10 cellular contexts compared by ENCODE assay signal in genomic region chr5:80182802-80183645, GRCh38.
DNase-seq lines count a peak whose midpoint lies in the region; ATAC-seq and TF ChIP-seq lines count a peak whose summit lies in the region.
"Had no signal": no experiment of that assay in that cellular context is flagged by ENCODE, and none has a peak within 500 bp of the region (broad histone marks: within the 10 kb centered on the region; RNA-seq: fewer than 3 reads in every experiment).

No MANE protein-coding gene starts in this region.

- intact Hi-C loops in breast epithelium (cut with DNase I; ENCODE audit: low total_unique reads) = no loop called here
- intact Hi-C loops in MCF 10A (cut with micrococcal nuclease) = no loop called here
- intact Hi-C loops in transverse colon (cut with DNase I; ENCODE audit: low total_unique reads) = no loop called here

- H3K4me3 ChIP-seq in breast epithelium = no peak overlapping the region
- peak overlapping the region; percentile 22 for H3K4me3 ChIP-seq in iPS-18a (ENCODE audit: low read length)
- no peak overlapping the region for H3K4me3 ChIP-seq in transverse colon

- in situ Hi-C loops in transverse colon (cut with MboI; ENCODE audit: low pct_ligation_motif_present in 1 of 4, low pct_unique_long_range_greater_than_20kb in 1 of 4, low sequenced_read_pairs in 3 of 4) = no loop called here

- DNase-seq in breast epithelium (ENCODE audit: low spot score in 2 of 2) (no peak), MCF 10A (ENCODE audit: unreplicated experiment) (no peak), WTC11 (ENCODE audit: low spot score) (peak; percentile 34), transverse colon (peak; percentile 26), epidermal melanocyte (ENCODE audit: insufficient read length, low spot score) (no peak), NCI-H1436 treated with DMSO at 0.1 percent for 48 hours (lab: John Stamatoyannopoulos, UW) (no peak)
- DNase-seq in NK-92 treated with Interleukin-12 subunit alpha and Interleukin-12 subunit beta, amount 100 ng/mL, for 24 hours (lab: John Stamatoyannopoulos, UW) = no peak
- DNase-seq: mesenchymal stem cell, NCI-H510A had no signal

- POLR2A ChIA-PET in MCF 10A (lab: Yijun Ruan, JAX) (interaction anchor here (1.1 to 2.6 kb wide), 2 partner anchors 64 to 72 kb away, joined by 7 to 12 read pairs; partner anchors contain the start of gene SERINC5), WTC11 (lab: Charles Lee) (interaction anchor here (5.4 to 5.6 kb wide), 2 partner anchors 72 to 75 kb away, joined by 35 to 37 read pairs; partner anchors contain the start of gene SERINC5)

- ATAC-seq in WTC11 = peak; percentile 56

- TF ChIP-seq POLR2A in breast epithelium (IDR thresholded peaks at IDR 0.05) (no peak), transverse colon (IDR thresholded peaks at IDR 0.05) (no peak)

- H3K36me3 ChIP-seq in breast epithelium (no peaks in the 10 kb centered on the region), iPS-18a (ENCODE audit: control insufficient read depth, low read depth, low read length) (no peaks in the 10 kb centered on the region), transverse colon (no peaks in the 10 kb centered on the region)

- WGBS in transverse colon (ENCODE audit: low coverage in 1 of 2), 2 donors = 52 to 60% methylated on average over 6 to 7 of the region's 7 CpGs

- CTCF ChIA-PET in MCF 10A (lab: Yijun Ruan, JAX) = interaction anchor here (0.6 to 1.0 kb wide), 3 partner anchors 74 to 671 kb away, joined by 3 to 4 read pairs (median 3); no protein-coding TSS in a partner anchor
- CTCF ChIA-PET in WTC11 (lab: Charles Lee) = interaction anchor here (0.9 kb wide), 1 partner anchor 124 kb away, joined by 5 read pairs; no protein-coding TSS in a partner anchor

- peaks cover 12% of the 10 kb centered on the region for H3K36me3 Mint-ChIP-seq in MCF 10A (ENCODE audit: insufficient read depth, unreplicated experiment)
- H3K36me3 Mint-ChIP-seq in WTC11 = peaks cover 6% of the 10 kb centered on the region

- H3K27ac ChIP-seq in breast epithelium = peak overlapping the region; percentile 20 to 60
- H3K27ac ChIP-seq in iPS-18a (ENCODE audit: low read length) = peak overlapping the region; percentile 91
- H3K27ac ChIP-seq in transverse colon = peak overlapping the region; percentile 73 to 85 (median 78)

- H3K9me3 Mint-ChIP-seq in MCF 10A (ENCODE audit: unreplicated experiment) (no peaks in the 10 kb centered on the region), WTC11 (no peaks in the 10 kb centered on the region)

- H3K27ac Mint-ChIP-seq in MCF 10A (ENCODE audit: low read depth, unreplicated experiment) = no peak overlapping the region
- H3K27ac Mint-ChIP-seq in WTC11 = peak overlapping the region; percentile 98

- H3K4me1 Mint-ChIP-seq in MCF 10A (ENCODE audit: insufficient read depth, unreplicated experiment) = peaks cover 23% of the 10 kb centered on the region
- peaks cover 86% of the 10 kb centered on the region for H3K4me1 Mint-ChIP-seq in WTC11

- H3K9ac ChIP-seq in iPS-18a (ENCODE audit: low read length) = peak overlapping the region; percentile 39

- no TSS peak for BruUV-seq in MCF 10A (replicated peaks; lab: Mats Ljungman, UMichigan)

- TF ChIP-seq CTCF in breast epithelium (IDR thresholded peaks at IDR 0.05) (no peak), MCF 10A (IDR thresholded peaks at IDR 0.05; ENCODE audit: unreplicated experiment) (no peak), WTC11 (IDR thresholded peaks at IDR 0.05) (no peak), transverse colon (IDR thresholded peaks at IDR 0.05) (no peak)

- no peak for TF ChIP-seq EP300 in transverse colon (IDR thresholded peaks at IDR 0.05; ENCODE audit: low read depth)

- H3K9me3 ChIP-seq in breast epithelium = no peaks in the 10 kb centered on the region
- H3K9me3 ChIP-seq in iPS-18a (ENCODE audit: control insufficient read depth, low read depth, low read length) = no peaks in the 10 kb centered on the region
- H3K9me3 ChIP-seq in transverse colon = no peaks in the 10 kb centered on the region

- H3K4me1 ChIP-seq in breast epithelium (peaks cover 0 to 32% of the 10 kb centered on the region in 2 donors), iPS-18a (ENCODE audit: control insufficient read depth, low read depth, low read length) (peaks cover 61% of the 10 kb centered on the region), transverse colon (peaks cover 19 to 84% (median 64%) of the 10 kb centered on the region in 4 donors)

- H3K27me3 ChIP-seq in breast epithelium (no peaks in the 10 kb centered on the region), iPS-18a (ENCODE audit: control insufficient read depth, insufficient read depth, low read length) (no peaks in the 10 kb centered on the region), transverse colon (no peaks in the 10 kb centered on the region)

- H3K27me3 Mint-ChIP-seq in MCF 10A (ENCODE audit: insufficient read depth, unreplicated experiment) (no peaks in the 10 kb centered on the region), WTC11 (ENCODE audit: low read depth) (no peaks in the 10 kb centered on the region; the same call in 1 of the 2 replicates)

- H3K4me3 Mint-ChIP-seq in MCF 10A (ENCODE audit: unreplicated experiment) = no peak overlapping the region
- peak overlapping the region; percentile 39; the same call in 1 of the 2 replicates for H3K4me3 Mint-ChIP-seq in WTC11

TF ChIP-seq in WTC11, 78 proteins besides CTCF, POLR2A, EP300 and RAD21:
- TF ChIP-seq MYBL2 (CRISPR knock-in tag; IDR thresholded peaks at IDR 0.05) = no peak
- no peak for TF ChIP-seq MLX (CRISPR knock-in tag; IDR thresholded peaks at IDR 0.05)
- TF ChIP-seq JAZF1 (CRISPR knock-in tag; IDR thresholded peaks at IDR 0.05) = no peak
- no peak for TF ChIP-seq PRDM15 (CRISPR knock-in tag; IDR thresholded peaks at IDR 0.05)
- 0 out of 2 replicates have a peak, but pooled peaks have one; percentile 32 for TF ChIP-seq AR (CRISPR knock-in tag; IDR thresholded peaks at IDR 0.05)

Comparison
In these comparisons a context has a peak if more than half of its experiments do, and no peak if none do; other contexts are left out.
1. DNase-seq: peak in WTC11 (single experiment) and transverse colon (single experiment); none in breast epithelium (0 of 2), MCF 10A (single experiment), epidermal melanocyte (single experiment), NK-92 treated with Interleukin-12 subunit alpha and Interleukin-12 subunit beta, amount 100 ng/mL, for 24 hours (single experiment) and NCI-H1436 treated with DMSO at 0.1 percent for 48 hours (single experiment).
2. H3K27ac ChIP-seq: peak in every context shown above with its lines; median percentile 91 in iPS-18a; 78 in transverse colon; 40 in breast epithelium.